ENCODE assay signal across 9 cellular contexts in genomic region chr2:21754164-21754788, GRCh38.
A peak's percentile ranks its signal among the peaks of the same experiment; 100 is the strongest.
DNase-seq lines count a peak whose midpoint lies in the region; FAIRE-seq and TF ChIP-seq lines count a peak whose summit lies in the region.
"Had no signal": no experiment of that assay in that cellular context is flagged by ENCODE, and none has a peak within 500 bp of the region (broad histone marks: within the 10 kb centered on the region; RNA-seq: fewer than 3 reads in every experiment).

No MANE protein-coding gene starts in this region.

- H3K27ac ChIP-seq in C4-2B (no peak overlapping the region), VCaP (no peak overlapping the region), kidney (ENCODE audit: low read depth in 2 of 2, low read length in 2 of 2) (no peak overlapping the region)
- H3K27ac ChIP-seq: esophagus squamous epithelium had no signal

- H3K9me3 ChIP-seq in kidney (ENCODE audit: control insufficient read depth in 1 of 2, low read length in 2 of 2), result no peaks in the 10 kb centered on the region
- H3K9me3 ChIP-seq: esophagus squamous epithelium had no signal

- H3K4me3 ChIP-seq in kidney (ENCODE audit: low read length in 2 of 2), result no peak overlapping the region
- H3K4me3 ChIP-seq: esophagus squamous epithelium had no signal

- H3K9ac ChIP-seq in kidney (ENCODE audit: low read length in 2 of 2), result no peak overlapping the region

- no peaks in the 10 kb centered on the region for H3K36me3 ChIP-seq in kidney (ENCODE audit: control insufficient read depth in 1 of 2, insufficient read depth in 2 of 2, low read length in 2 of 2)
- H3K36me3 ChIP-seq: esophagus squamous epithelium had no signal

- TF ChIP-seq CTCF in C4-2B (conservative IDR thresholded peaks at IDR 0.05) (peak; percentile 65), GM13977 (IDR thresholded peaks at IDR 0.05; ENCODE audit: extremely low read depth, insufficient read depth, missing control alignments) (peak; percentile 31), VCaP (conservative IDR thresholded peaks at IDR 0.05) (peak; percentile 71), kidney (IDR thresholded peaks at IDR 0.05; ENCODE audit: borderline replicate concordance, extremely low read depth, insufficient read depth) (peak; percentile 13)

- H3K4me1 ChIP-seq in kidney (ENCODE audit: control insufficient read depth in 1 of 2, insufficient read depth in 1 of 2, low read depth in 1 of 2, low read length in 2 of 2), result no peaks in the 10 kb centered on the region
- H3K4me1 ChIP-seq: esophagus squamous epithelium had no signal

- intact Hi-C loops in kidney (cut with DNase I), result no loop called here

- in situ Hi-C loops in GM13977 (cut with MboI; ENCODE audit: low pct_unique_long_range_greater_than_20kb, low sequenced_read_pairs, unreplicated experiment), result no loop called here

- DNase-seq in GM13977 (ENCODE audit: low spot score) (no peak), kidney (no peak), RCC 7860 (ENCODE audit: low spot score) (no peak), DMS114 treated with DMSO at 0.1 percent for 48 hours (lab: John Stamatoyannopoulos, UW; ENCODE audit: unreplicated experiment) (no peak)
- no peak for DNase-seq in activated effector memory CD4-positive, alpha-beta T cell treated with anti-CD3 and anti-CD28 coated beads, Interleukin-2, amount 50 U/mL, for 16 hours
- DNase-seq: esophagus squamous epithelium, posterior cingulate gyrus had no signal

- no peak for FAIRE-seq in kidney (lab: Jason Lieb, UNC)
- FAIRE-seq in RCC 7860 (lab: Jason Lieb, UNC), result no peak

Comparison
In these comparisons a context has a peak if more than half of its experiments do, and no peak if none do; other contexts are left out.
1. CTCF ChIP-seq: peak in every context shown above with its lines; median percentile 71 in VCaP; 65 in C4-2B; 31 in GM13977; 13 in kidney.